ENCODE assay signal across 1 cellular context in the genomic region with DNA sequence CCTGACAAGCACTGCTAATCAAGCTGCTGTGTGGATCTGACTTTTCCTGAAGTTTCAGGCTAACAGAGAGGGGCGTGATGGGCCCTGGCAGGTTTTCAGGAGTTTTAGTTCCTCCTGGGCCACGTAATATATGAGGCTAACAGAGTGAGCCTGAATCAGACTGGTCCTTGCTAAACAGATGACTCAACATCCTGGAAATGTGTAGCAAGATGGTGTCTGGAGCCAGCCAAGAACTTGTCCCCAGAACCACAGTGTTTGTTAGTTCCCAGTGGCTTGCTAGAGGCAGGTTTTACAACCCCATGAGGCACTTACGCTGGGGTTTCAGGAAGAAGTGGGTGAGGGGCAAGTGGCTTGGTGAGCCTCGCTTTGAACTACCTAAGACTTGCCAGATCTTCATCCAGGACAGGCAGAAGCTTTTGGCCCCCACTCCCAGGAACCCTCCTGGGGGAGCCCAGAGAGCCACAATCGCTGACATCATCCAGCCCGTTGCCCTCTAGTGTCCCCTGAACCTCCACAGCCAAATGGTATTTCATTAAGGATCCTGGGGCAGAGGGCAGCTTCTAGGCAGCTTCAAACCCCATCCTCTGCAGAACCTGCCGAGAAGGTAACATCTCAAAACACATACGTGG.
TF ChIP-seq lines count a peak whose summit lies in the region.

No MANE protein-coding gene starts in this region.

TF ChIP-seq in SK-N-SH, 30 proteins besides CTCF, POLR2A, EP300 and RAD21 (continued from another document):
- TF ChIP-seq REST (IDR thresholded peaks at IDR 0.05; ENCODE audit: low read depth, low read length) (peak; percentile 61; the same call in 1 of the 2 replicates), RXRA (IDR thresholded peaks at IDR 0.05; ENCODE audit: borderline replicate concordance, low read depth) (no peak), YY1 (IDR thresholded peaks at IDR 0.05; ENCODE audit: low read depth) (peak; percentile 85), EZH2phosphoT487 (IDR thresholded peaks at IDR 0.05; ENCODE audit: borderline replicate concordance, low read depth) (no peak), USF1 (IDR thresholded peaks at IDR 0.05; ENCODE audit: borderline replicate concordance, low read depth) (no peak; the same call in 1 of the 2 replicates), SIN3A (IDR thresholded peaks at IDR 0.05; ENCODE audit: borderline replicate concordance, low read depth, low read length) (no peak), GABPA (IDR thresholded peaks at IDR 0.05; ENCODE audit: low read depth) (peak; percentile 44; the same call in 1 of the 2 replicates), TCF12 (IDR thresholded peaks at IDR 0.05) (peak; percentile 85), SMC3 (IDR thresholded peaks at IDR 0.05; ENCODE audit: low read depth, low read length) (no peak), JUND (IDR thresholded peaks at IDR 0.05) (no peak; the same call in 1 of the 2 replicates)
- TF ChIP-seq, protein P1, sequence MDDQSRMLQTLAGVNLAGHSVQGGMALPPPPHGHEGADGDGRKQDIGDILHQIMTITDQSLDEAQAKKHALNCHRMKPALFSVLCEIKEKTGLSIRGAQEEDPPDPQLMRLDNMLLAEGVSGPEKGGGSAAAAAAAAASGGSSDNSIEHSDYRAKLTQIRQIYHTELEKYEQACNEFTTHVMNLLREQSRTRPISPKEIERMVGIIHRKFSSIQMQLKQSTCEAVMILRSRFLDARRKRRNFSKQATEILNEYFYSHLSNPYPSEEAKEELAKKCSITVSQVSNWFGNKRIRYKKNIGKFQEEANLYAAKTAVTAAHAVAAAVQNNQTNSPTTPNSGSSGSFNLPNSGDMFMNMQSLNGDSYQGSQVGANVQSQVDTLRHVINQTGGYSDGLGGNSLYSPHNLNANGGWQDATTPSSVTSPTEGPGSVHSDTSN (IDR thresholded peaks at IDR 0.05) = peak; percentile 68
- TF ChIP-seq, protein P2, sequence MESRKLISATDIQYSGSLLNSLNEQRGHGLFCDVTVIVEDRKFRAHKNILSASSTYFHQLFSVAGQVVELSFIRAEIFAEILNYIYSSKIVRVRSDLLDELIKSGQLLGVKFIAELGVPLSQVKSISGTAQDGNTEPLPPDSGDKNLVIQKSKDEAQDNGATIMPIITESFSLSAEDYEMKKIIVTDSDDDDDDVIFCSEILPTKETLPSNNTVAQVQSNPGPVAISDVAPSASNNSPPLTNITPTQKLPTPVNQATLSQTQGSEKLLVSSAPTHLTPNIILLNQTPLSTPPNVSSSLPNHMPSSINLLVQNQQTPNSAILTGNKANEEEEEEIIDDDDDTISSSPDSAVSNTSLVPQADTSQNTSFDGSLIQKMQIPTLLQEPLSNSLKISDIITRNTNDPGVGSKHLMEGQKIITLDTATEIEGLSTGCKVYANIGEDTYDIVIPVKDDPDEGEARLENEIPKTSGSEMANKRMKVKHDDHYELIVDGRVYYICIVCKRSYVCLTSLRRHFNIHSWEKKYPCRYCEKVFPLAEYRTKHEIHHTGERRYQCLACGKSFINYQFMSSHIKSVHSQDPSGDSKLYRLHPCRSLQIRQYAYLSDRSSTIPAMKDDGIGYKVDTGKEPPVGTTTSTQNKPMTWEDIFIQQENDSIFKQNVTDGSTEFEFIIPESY (IDR thresholded peaks at IDR 0.05; ENCODE audit: borderline replicate concordance, low read depth) = no peak
TF ChIP-seq in SK-N-SH: peak in this region for 10.
